ENCODE assay signal across 19 cellular contexts in genomic region chr11:47489395-47489755, GRCh38. TPM values are rescaled to one million over a fixed set of nuclear protein-coding genes. Genes with fewer than 3 reads are reported as not detected.
DNase-seq lines count a peak whose midpoint lies in the region; ATAC-seq, FAIRE-seq and TF ChIP-seq lines count a peak whose summit lies in the region.
"Had no signal": no experiment of that assay in that cellular context is flagged by ENCODE, and none has a peak within 500 bp of the region (broad histone marks: within the 10 kb centered on the region; RNA-seq: fewer than 3 reads in every experiment).

No MANE protein-coding gene starts in this region.

- ATAC-seq in right lobe of liver, result no peak
- no peak for ATAC-seq in HG03457 (IDR thresholded peaks at IDR 0.05; ENCODE audit: unreplicated experiment)
- ATAC-seq in GM21717 (IDR thresholded peaks at IDR 0.05; ENCODE audit: unreplicated experiment), result no peak
- ATAC-seq: foreskin keratinocyte had no signal

- CTCF ChIA-PET in A673 (lab: Charles Lee), result no interaction called here

- peak overlapping the region; percentile 2 for H3K27ac ChIP-seq in A673 (ENCODE audit: low read depth, low read length, poor library complexity, severe bottlenecking)
- H3K27ac ChIP-seq in right lobe of liver, result peak overlapping the region; percentile 7 to 99 (median 96)
- H3K27ac ChIP-seq: BLaER1 treated with 17β-estradiol and CSF1 and Interleukin-3, amounts not matched to agents 10 nM and 100 nM; breast epithelium; foreskin keratinocyte had no signal

- peaks cover 55% of the 10 kb centered on the region for H3K36me3 ChIP-seq in A673 (ENCODE audit: insufficient read depth, low read length, poor library complexity, severe bottlenecking)
- H3K36me3 ChIP-seq in right lobe of liver, result peaks cover 6 to 25% (median 15%) of the 10 kb centered on the region in 4 donors
- H3K36me3 ChIP-seq: breast epithelium had no signal

- WGBS in right lobe of liver (ENCODE audit: insufficient coverage, low coverage, low lambda C conversion rate, missing lambda C conversion rate), result 70% methylated on average over 2 of the region's 2 CpGs

- no peaks in the 10 kb centered on the region for H3K9me3 ChIP-seq in A673 (ENCODE audit: low read depth, low read length, poor library complexity, severe bottlenecking)
- no peaks in the 10 kb centered on the region for H3K9me3 ChIP-seq in right lobe of liver
- H3K9me3 ChIP-seq: BLaER1 treated with 17β-estradiol and CSF1 and Interleukin-3, amounts not matched to agents 10 nM and 100 nM; breast epithelium had no signal

- no TSS peak for BruUV-seq in A673 (replicated peaks; lab: Mats Ljungman, UMichigan)

- H3K27me3 ChIP-seq in A673 (replicated peaks; ENCODE audit: insufficient read depth, low read depth, low read length, poor library complexity), result no peaks in the 10 kb centered on the region
- H3K27me3 ChIP-seq in right lobe of liver, result no peaks in the 10 kb centered on the region
- H3K27me3 ChIP-seq: BLaER1 treated with 17β-estradiol and CSF1 and Interleukin-3, amounts not matched to agents 10 nM and 100 nM; breast epithelium; foreskin keratinocyte had no signal

- TF ChIP-seq CTCF in A673 (conservative IDR thresholded peaks at IDR 0.05; ENCODE audit: low read depth, low read length), result no peak
- no peak for TF ChIP-seq CTCF in right lobe of liver (IDR thresholded peaks at IDR 0.05)

- H3K4me1 ChIP-seq in A673 (ENCODE audit: insufficient read depth, low read length, poor library complexity, severe bottlenecking) (peaks cover under 1% of the 10 kb centered on the region), right lobe of liver (peaks cover 0 to 32% (median 3%) of the 10 kb centered on the region in 4 donors)
- H3K4me1 ChIP-seq: breast epithelium, foreskin keratinocyte had no signal

- TF ChIP-seq POLR2A in right lobe of liver (IDR thresholded peaks at IDR 0.05), result no peak

- no peak overlapping the region for H3K4me3 ChIP-seq in A673 (ENCODE audit: low read depth, low read length, poor library complexity, severe bottlenecking)
- H3K4me3 ChIP-seq in right lobe of liver, result no peak overlapping the region
- H3K4me3 ChIP-seq: BLaER1 treated with 17β-estradiol and CSF1 and Interleukin-3, amounts not matched to agents 10 nM and 100 nM; breast epithelium had no signal

- no peak for DNase-seq in A673 (ENCODE audit: low spot score)
- peak; percentile 53 for DNase-seq in ELR (ENCODE audit: low read depth)
- peak; percentile 44 for DNase-seq in amniotic epithelial cell (ENCODE audit: low read depth)
- DNase-seq in right lobe of liver, result no peak
- no peak for DNase-seq in G401 (ENCODE audit: low spot score)
- DNase-seq in RCC 7860 (ENCODE audit: low spot score), result no peak
- DNase-seq: activated CD4-positive, alpha-beta T cell treated with anti-CD3 and anti-CD28 coated beads, Interleukin-2, amount 50 U/mL, for 1 hour; DND-41; foreskin keratinocyte; H7; KG1; midbrain; NCI-H1105; NCI-H2171; T-helper 9 cell had no signal

- POLR2A ChIA-PET in A673 (lab: Charles Lee; ENCODE audit: low non-redundant PET), result no interaction called here

- in situ Hi-C loops in G401 (cut with HindIII; ENCODE audit: low sequenced_read_pairs), result no loop called here

- intact Hi-C loops in A673 (cut with micrococcal nuclease; ENCODE audit: unreplicated experiment), result no loop called here
- intact Hi-C loops in right lobe of liver (cut with DNase I), result no loop called here

- no peak for FAIRE-seq in RCC 7860 (lab: Jason Lieb, UNC)

RNA-seq across cellular contexts. Expression of gene RAPSN, which starts 40.4 kb away (rescaled TPM):
- total RNA-seq in A673 (2021) (1.0 TPM in 2 replicates), right lobe of liver (under 1 TPM in 3 of 6 experiments, not detected in 3; 0.15 to 0.49 (median 0.25) TPM)
- total RNA-seq in G401 (2014; rRNA removed; shearing (Covaris generic)), result not detected in 2 replicates

Comparison
In these comparisons a context has a peak if more than half of its experiments do, and no peak if none do; other contexts are left out.
1. DNase-seq: peak in ELR (single experiment) and amniotic epithelial cell (single experiment); none in A673 (single experiment), right lobe of liver (0 of 3), G401 (single experiment) and RCC 7860 (single experiment).